25 cellular contexts compared by ENCODE assay signal in the genomic region with DNA sequence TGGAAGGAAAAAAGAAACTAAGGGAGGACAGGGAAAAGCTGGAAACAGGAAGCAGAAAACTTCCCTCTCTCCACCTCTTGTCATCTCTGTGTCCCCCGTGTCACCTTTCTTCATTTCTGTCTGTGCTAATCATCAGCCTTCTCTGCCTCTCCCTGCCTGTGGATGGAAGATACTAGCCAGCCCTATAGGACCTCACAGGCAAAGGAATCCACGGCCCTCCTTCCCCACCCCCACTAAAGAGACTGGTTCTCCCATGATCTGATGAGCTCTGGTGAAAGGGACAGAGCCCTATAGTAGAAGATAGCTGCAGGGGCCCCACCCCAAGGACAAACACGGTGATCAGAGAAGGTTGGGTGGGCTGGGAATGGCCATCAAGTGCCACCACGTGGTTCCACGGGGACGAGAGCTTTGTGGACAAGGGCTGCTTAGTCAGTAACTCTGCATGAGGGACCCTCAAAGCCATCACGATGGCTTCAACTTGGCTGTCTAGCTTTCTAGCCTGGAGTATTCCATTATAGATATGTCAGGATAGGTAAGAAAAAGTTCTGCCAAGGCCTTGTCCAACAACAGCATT.
"Had no signal": no experiment of that assay in that cellular context is flagged by ENCODE, and none has a peak within 500 bp of the region (broad histone marks: within the 10 kb centered on the region; RNA-seq: fewer than 3 reads in every experiment).

No MANE protein-coding gene starts in this region.

- DNase-seq: activated CD4-positive, CD25-positive, alpha-beta regulatory T cell; activated CD8-positive, alpha-beta memory T cell treated with anti-CD3 and anti-CD28 coated beads, Interleukin-2, amount 10 ng/mL, durations not matched to agents 7 days and 5 days; activated effector memory CD4-positive, alpha-beta T cell treated with Interleukin-2 at 50 U/mL for 16 hours; activated naive CD4-positive, alpha-beta T cell; activated T-cell treated with anti-CD3 and anti-CD28 coated beads, Interleukin-2, amount 50 U/mL, for 24 hours; adrenal gland; anterior cingulate cortex; caudate nucleus; Kasumi-1; NCI-H1105 treated with DMSO at 0.1 percent for 48 hours; NCI-H1436 treated with DMSO at 0.1 percent for 48 hours; NCI-H187; NCI-H2081; NCI-H510A treated with DMSO at 0.1 percent for 48 hours; NCI-H69; PC-3; SHP77; T-helper 2 cell; T1000 had no signal

- ATAC-seq: activated CD8-positive, alpha-beta memory T cell treated with anti-CD3 and anti-CD28 coated beads, Interleukin-2, amount 10 ng/mL, durations not matched to agents 7 days and 5 days; PC-3 had no signal

- H3K27me3 Mint-ChIP-seq: activated CD8-positive, alpha-beta memory T cell treated with anti-CD3 and anti-CD28 coated beads, Interleukin-2, amount 10 ng/mL, durations not matched to agents 7 days and 5 days; activated naive CD8-positive, alpha-beta T cell; activated T-cell treated with anti-CD3 and anti-CD28 coated beads, Interleukin-2, amount 50 U/mL, for 24 hours had no signal

- H3K36me3 Mint-ChIP-seq: activated naive CD8-positive, alpha-beta T cell had no signal

- H3K36me3 ChIP-seq: adrenal gland, breast epithelium, SJSA1 had no signal

- H3K9me3 ChIP-seq: adrenal gland, breast epithelium had no signal

- H3K4me1 ChIP-seq: breast epithelium had no signal

- FAIRE-seq: RCC 7860 had no signal

- H3K27ac ChIP-seq: adrenal gland, breast epithelium, SJSA1, VCaP had no signal

- H3K4me3 ChIP-seq: adrenal gland, breast epithelium, SJSA1 had no signal

- H3K27me3 ChIP-seq: adrenal gland, breast epithelium, SJSA1 had no signal

- H3K4me3 Mint-ChIP-seq: activated CD8-positive, alpha-beta memory T cell treated with anti-CD3 and anti-CD28 coated beads, Interleukin-2, amount 10 ng/mL, durations not matched to agents 7 days and 5 days; activated naive CD8-positive, alpha-beta T cell; activated T-cell treated with anti-CD3 and anti-CD28 coated beads, Interleukin-2, amount 50 U/mL, for 24 hours; activated T-helper 1 cell treated with anti-CD3 and anti-CD28 coated beads, Interleukin-12 subunit alpha, Interleukin-12 subunit beta, Interleukin-2, Interleukin-4 antibody, amounts not matched to agents 30 ng/mL and 10 ng/mL and 1 ng/mL, durations not matched to agents 14 hours and 24 hours and 36 hours had no signal

- H3K27ac Mint-ChIP-seq: activated CD8-positive, alpha-beta memory T cell treated with anti-CD3 and anti-CD28 coated beads, Interleukin-2, amount 10 ng/mL, durations not matched to agents 7 days and 5 days; activated naive CD8-positive, alpha-beta T cell; activated T-cell treated with anti-CD3 and anti-CD28 coated beads, Interleukin-2, amount 50 U/mL, for 24 hours; activated T-helper 1 cell treated with anti-CD3 and anti-CD28 coated beads, Interleukin-12 subunit alpha, Interleukin-12 subunit beta, Interleukin-2, Interleukin-4 antibody, amounts not matched to agents 30 ng/mL and 10 ng/mL and 1 ng/mL, durations not matched to agents 14 hours and 24 hours and 36 hours had no signal
